7 cellular contexts compared by ENCODE assay signal in genomic region chr11:121237247-121237646, GRCh38. TPM values are rescaled to one million over a fixed set of nuclear protein-coding genes. Genes with fewer than 3 reads are reported as not detected.
DNase-seq lines count a peak whose midpoint lies in the region; FAIRE-seq and TF ChIP-seq lines count a peak whose summit lies in the region.
"Not testable (repeated sequence)": the region's sequence is repeated elsewhere in the genome, so short reads cannot be mapped to it uniquely, and the experiment has no call there.

No MANE protein-coding gene starts in this region.

- not testable (repeated sequence) for H3K14ac ChIP-seq in neuronal stem cell (ENCODE audit: low read length)

- not testable (repeated sequence) for H3K36me3 Mint-ChIP-seq in activated CD4-positive, alpha-beta memory T cell treated with anti-CD3 and anti-CD28 coated beads, Interleukin-2, amount 10 ng/mL, durations not matched to agents 7 days and 5 days (ENCODE audit: low read depth)

- intact Hi-C loops in PC-9 (cut with micrococcal nuclease; ENCODE audit: unreplicated experiment) = not testable (repeated sequence)

- WGBS in GM23248 (ENCODE audit: low coverage in 1 of 2, low lambda C conversion rate in 2 of 2, missing lambda C conversion rate in 2 of 2), 2 experiments = 89 to 92% methylated on average over 6 of the region's 6 CpGs
- no CpG with 5 or more reads among the region's 6 CpGs for WGBS in neuronal stem cell (ENCODE audit: extremely low coverage in 2 of 2, insufficient read length in 2 of 2, insufficient replicate concordance in 1 of 2), 2 donors

- H3K4me2 ChIP-seq in GM23248 (ENCODE audit: unreplicated experiment); neuronal stem cell (ENCODE audit: insufficient read depth, low read length, poor library complexity, severe bottlenecking): not testable (repeated sequence)
- peak overlapping the region; percentile 44 for H3K4me2 ChIP-seq in PC-9

- H2BK5ac ChIP-seq in neuronal stem cell (ENCODE audit: low read length) = not testable (repeated sequence)

- H2AK5ac ChIP-seq in neuronal stem cell (ENCODE audit: low read depth, low read length) = not testable (repeated sequence)

- H3K9ac ChIP-seq in GM23248; HUES48 (ENCODE audit: low read depth, low read length); neuronal stem cell (ENCODE audit: low read depth, low read length, poor library complexity): not testable (repeated sequence)

- H3K79me1 ChIP-seq in neuronal stem cell (ENCODE audit: low read depth, low read length) = not testable (repeated sequence)

- H2AFZ ChIP-seq in GM23248; PC-9; neuronal stem cell (ENCODE audit: low read length): not testable (repeated sequence)

- not testable (repeated sequence) for H3K27me3 ChIP-seq in GM23248 (replicated peaks; ENCODE audit: insufficient read depth); HUES48 (ENCODE audit: control insufficient read depth, insufficient read depth, low read length); neuronal stem cell (ENCODE audit: control insufficient read depth in 3 of 3, insufficient read depth in 3 of 3, low read depth in 1 of 3, low read length in 3 of 3)
- H3K27me3 ChIP-seq in PC-9 (ENCODE audit: insufficient read depth, low read depth) = peaks cover 93% of the 10 kb centered on the region

- not testable (repeated sequence) for H3K36me3 ChIP-seq in GM23248 (ENCODE audit: low read depth); HUES48 (ENCODE audit: control insufficient read depth, insufficient read depth, low read length); PC-9 (ENCODE audit: low read depth); neuronal stem cell (replicated peaks in 1 of 2; ENCODE audit: control insufficient read depth in 2 of 2, insufficient read depth in 2 of 2, low read length in 2 of 2)

- H4K20me1 ChIP-seq in GM23248 (ENCODE audit: insufficient read depth); PC-9 (ENCODE audit: insufficient read depth): not testable (repeated sequence)

- peak; percentile 95 for FAIRE-seq in GM18507 (lab: Jason Lieb, UNC)

- not testable (repeated sequence) for H2BK120ac ChIP-seq in neuronal stem cell (ENCODE audit: low read depth, low read length)

- H3K79me2 ChIP-seq in GM23248 (ENCODE audit: insufficient read depth); PC-9 (ENCODE audit: low read depth): not testable (repeated sequence)

- H3K27me3 Mint-ChIP-seq in activated CD4-positive, alpha-beta memory T cell treated with anti-CD3 and anti-CD28 coated beads, Interleukin-2, amount 10 ng/mL, durations not matched to agents 7 days and 5 days = peaks cover 44% of the 10 kb centered on the region

- H2BK15ac ChIP-seq in neuronal stem cell (ENCODE audit: low read length) = peak overlapping the region; percentile 21

- H3K4me3 ChIP-seq in GM23248; HUES48 (ENCODE audit: low read depth, low read length); PC-9; neuronal stem cell (ENCODE audit: low read length in 2 of 2): not testable (repeated sequence)

- H3K9me3 Mint-ChIP-seq in activated CD4-positive, alpha-beta memory T cell treated with anti-CD3 and anti-CD28 coated beads, Interleukin-2, amount 10 ng/mL, durations not matched to agents 7 days and 5 days = not testable (repeated sequence)

- BruUV-seq in PC-9 (replicated peaks; lab: Mats Ljungman, UMichigan) = not testable (repeated sequence)

- TF ChIP-seq CTCF in PC-9 (conservative IDR thresholded peaks at IDR 0.05) = not testable (repeated sequence)

- H3K27ac Mint-ChIP-seq in activated CD4-positive, alpha-beta memory T cell treated with anti-CD3 and anti-CD28 coated beads, Interleukin-2, amount 10 ng/mL, durations not matched to agents 7 days and 5 days = peak overlapping the region; percentile 3

- H3F3A ChIP-seq in GM23248 (ENCODE audit: insufficient read depth); PC-9 (ENCODE audit: insufficient read depth, low read depth): not testable (repeated sequence)

- not testable (repeated sequence) for H3K9me3 ChIP-seq in GM23248 (ENCODE audit: low read depth); HUES48 (ENCODE audit: control insufficient read depth, insufficient read depth, low read length); PC-9 (ENCODE audit: insufficient read depth, low read depth)
- peaks cover 0 to 13% of the 10 kb centered on the region in 2 donors for H3K9me3 ChIP-seq in neuronal stem cell (replicated peaks in 1 of 2; ENCODE audit: control insufficient read depth in 2 of 2, insufficient read depth in 1 of 2, low read depth in 1 of 2, low read length in 2 of 2)

- H4K91ac ChIP-seq in neuronal stem cell (ENCODE audit: low read depth, low read length, poor library complexity) = not testable (repeated sequence)

- in situ Hi-C loops in GM23248 (cut with MboI) = not testable (repeated sequence)

- not testable (repeated sequence) for H3K4ac ChIP-seq in neuronal stem cell (ENCODE audit: low read length)

- POLR2A ChIA-PET in PC-9 (lab: Charles Lee; ENCODE audit: unreplicated experiment); activated CD4-positive, alpha-beta memory T cell treated with anti-CD3 and anti-CD28 coated beads, Interleukin-2, amount 10 ng/mL, durations not matched to agents 7 days and 5 days (lab: Charles Lee): not testable (repeated sequence)

- H3K27ac ChIP-seq in GM23248 = 0 out of 2 replicates have a peak overlapping the region, but pooled peaks have one; percentile 50
- H3K27ac ChIP-seq in HUES48 (ENCODE audit: low read depth, low read length) = peak overlapping the region; percentile 90
- not testable (repeated sequence) for H3K27ac ChIP-seq in PC-9
- H3K27ac ChIP-seq in epithelial cell of prostate = peak overlapping the region; percentile 64
- peak overlapping the region; percentile 74 for H3K27ac ChIP-seq in neuronal stem cell (replicated peaks; ENCODE audit: low read length)

- not testable (repeated sequence) for H3K9me2 ChIP-seq in GM23248 (ENCODE audit: insufficient read depth); PC-9 (ENCODE audit: insufficient read depth)

- H3K4me1 Mint-ChIP-seq in activated CD4-positive, alpha-beta memory T cell treated with anti-CD3 and anti-CD28 coated beads, Interleukin-2, amount 10 ng/mL, durations not matched to agents 7 days and 5 days = peaks cover 33% of the 10 kb centered on the region

- H3K4me1 ChIP-seq in GM23248 (ENCODE audit: insufficient read depth) = peaks cover 41% of the 10 kb centered on the region
- H3K4me1 ChIP-seq in HUES48 (ENCODE audit: control insufficient read depth, insufficient read depth, low read length) = peaks cover 56% of the 10 kb centered on the region
- H3K4me1 ChIP-seq in PC-9 (replicated peaks; ENCODE audit: insufficient read depth) = not testable (repeated sequence)
- peaks cover 12 to 52% of the 10 kb centered on the region in 2 donors for H3K4me1 ChIP-seq in neuronal stem cell (ENCODE audit: control insufficient read depth in 2 of 2, insufficient read depth in 1 of 2, low read depth in 1 of 2, low read length in 2 of 2)

- not testable (repeated sequence) for H3K23ac ChIP-seq in neuronal stem cell (ENCODE audit: low read depth, low read length, poor library complexity)

- not testable (repeated sequence) for H3K18ac ChIP-seq in neuronal stem cell (ENCODE audit: low read length)

- not testable (repeated sequence) for H2BK12ac ChIP-seq in neuronal stem cell (ENCODE audit: low read length)

- peak overlapping the region; percentile 31 for H3K4me3 Mint-ChIP-seq in activated CD4-positive, alpha-beta memory T cell treated with anti-CD3 and anti-CD28 coated beads, Interleukin-2, amount 10 ng/mL, durations not matched to agents 7 days and 5 days

- H4K8ac ChIP-seq in neuronal stem cell (ENCODE audit: low read depth, low read length) = not testable (repeated sequence)

- CTCF ChIA-PET in PC-9 (lab: Charles Lee); activated CD4-positive, alpha-beta memory T cell treated with anti-CD3 and anti-CD28 coated beads, Interleukin-2, amount 10 ng/mL, durations not matched to agents 7 days and 5 days (lab: Charles Lee): not testable (repeated sequence)

- DNase-seq in GM18507 (ENCODE audit: extremely low spot score, insufficient read length, low read depth) = peak; percentile 33
- not testable (repeated sequence) for DNase-seq in GM23248; PC-9; activated CD4-positive, alpha-beta memory T cell treated with anti-CD3 and anti-CD28 coated beads, Interleukin-2, amount 10 ng/mL, durations not matched to agents 7 days and 5 days; epithelial cell of prostate (ENCODE audit: low read depth, low spot score); neuronal stem cell (ENCODE audit: low spot score)

RNA-seq across cellular contexts. Expression of gene SC5D, which starts 55.3 kb away (rescaled TPM):
- 25.5 and 32.7 TPM in 2 replicates for total RNA-seq in GM23248 (2014; rRNA removed; shearing (Covaris generic))
- 27.7 and 28.4 TPM in 2 replicates for polyA plus RNA-seq in GM23248 (2016; fragmentation: Nextera tagmentation; extraction: Ambion mirVana)
- 10.2 and 16.9 TPM in 2 replicates for total RNA-seq in PC-9 (2021)
- 10 to 100 TPM; 28.5 to 29.4 TPM for total RNA-seq in activated CD4-positive, alpha-beta memory T cell treated with anti-CD3 and anti-CD28 coated beads, Interleukin-2, amount 10 ng/mL, durations not matched to agents 7 days and 5 days
- polyA plus RNA-seq in neuronal stem cell (2013, experiment 1 of 2) = 69.6 TPM
- 67.4 TPM for polyA plus RNA-seq in neuronal stem cell (2013, experiment 2 of 2)
